ENCODE assay signal across 14 cellular contexts in genomic region chr12:99600388-99600787, GRCh38. TPM values are rescaled to one million over a fixed set of nuclear protein-coding genes. Genes with fewer than 3 reads are reported as not detected.
DNase-seq lines count a peak whose midpoint lies in the region; ATAC-seq and TF ChIP-seq lines count a peak whose summit lies in the region.
"Had no signal": no experiment of that assay in that cellular context is flagged by ENCODE, and none has a peak within 500 bp of the region (broad histone marks: within the 10 kb centered on the region; RNA-seq: fewer than 3 reads in every experiment).

No MANE protein-coding gene starts in this region.

- in situ Hi-C loops in ACHN (cut with HindIII; ENCODE audit: low pct_ligation_motif_present, low pct_unique_long_range_greater_than_20kb, low sequenced_read_pairs): no loop called here

- no peaks in the 10 kb centered on the region for H3K4me1 ChIP-seq in upper lobe of right lung

- H3K4me3 Mint-ChIP-seq in immature natural killer cell: no peak overlapping the region
- H3K4me3 Mint-ChIP-seq: activated T-cell treated with anti-CD3 and anti-CD28 coated beads, Interleukin-2, amount 50 U/mL, for 72 hours; stimulated activated naive CD8-positive, alpha-beta T cell treated with anti-CD3 and anti-CD28 coated beads, Interleukin-15, Interleukin-2, amounts not matched to agents 100 ng/mL and 50 ng/mL, for 24 hours; T-helper 17 cell had no signal

- no peak overlapping the region for H3K27ac ChIP-seq in upper lobe of right lung

- H3K4me1 Mint-ChIP-seq in immature natural killer cell: no peaks in the 10 kb centered on the region
- H3K4me1 Mint-ChIP-seq: T-helper 17 cell had no signal

- no peaks in the 10 kb centered on the region for H3K9me3 ChIP-seq in upper lobe of right lung

- ATAC-seq in GM18868 (IDR thresholded peaks at IDR 0.05; ENCODE audit: unreplicated experiment) (peak; percentile 58), GM21737 (IDR thresholded peaks at IDR 0.05; ENCODE audit: unreplicated experiment) (peak; percentile 96), HG03520 (IDR thresholded peaks at IDR 0.05; ENCODE audit: unreplicated experiment) (peak; percentile 85), upper lobe of right lung (no peak), left ventricle myocardium superior (no peak)
- ATAC-seq: activated T-cell treated with anti-CD3 and anti-CD28 coated beads, Interleukin-2, amount 50 U/mL, for 72 hours; T-helper 17 cell had no signal

- H3K27me3 Mint-ChIP-seq in immature natural killer cell (ENCODE audit: low read depth in 3 of 3): no peaks in the 10 kb centered on the region
- H3K27me3 Mint-ChIP-seq: stimulated activated naive CD8-positive, alpha-beta T cell treated with anti-CD3 and anti-CD28 coated beads, Interleukin-15, Interleukin-2, amounts not matched to agents 100 ng/mL and 50 ng/mL, for 24 hours; T-helper 17 cell had no signal

- no peak overlapping the region for H3K27ac Mint-ChIP-seq in immature natural killer cell
- H3K27ac Mint-ChIP-seq: activated T-cell treated with anti-CD3 and anti-CD28 coated beads, Interleukin-2, amount 50 U/mL, for 72 hours; stimulated activated naive CD8-positive, alpha-beta T cell treated with anti-CD3 and anti-CD28 coated beads, Interleukin-15, Interleukin-2, amounts not matched to agents 100 ng/mL and 50 ng/mL, for 24 hours; T-helper 17 cell had no signal

- H3K4me3 ChIP-seq in upper lobe of right lung: no peak overlapping the region

- DNase-seq in cerebellum (ENCODE audit: low spot score) (peak; percentile 4), ACHN (no peak), upper lobe of right lung (no peak), left ventricle myocardium superior (no peak), immature natural killer cell (no peak)
- DNase-seq: activated T-cell treated with anti-CD3 and anti-CD28 coated beads, Interleukin-2, amount 50 U/mL, for 72 hours; DMS79 treated with DMSO at 0.1 percent for 48 hours; NCI-H1436; T-helper 17 cell had no signal

- intact Hi-C loops in upper lobe of right lung (cut with DNase I) (no loop called here), left ventricle myocardium superior (cut with micrococcal nuclease) (no loop called here)

- H3K36me3 ChIP-seq in upper lobe of right lung: no peaks in the 10 kb centered on the region

- no peak for TF ChIP-seq CTCF in upper lobe of right lung (IDR thresholded peaks at IDR 0.05)

- H3K36me3 Mint-ChIP-seq in immature natural killer cell: no peaks in the 10 kb centered on the region

- no peaks in the 10 kb centered on the region for H3K27me3 ChIP-seq in upper lobe of right lung

- peaks cover 6 to 34% (median 9%) of the 10 kb centered on the region in 6 donors for H3K9me3 Mint-ChIP-seq in immature natural killer cell
- H3K9me3 Mint-ChIP-seq: stimulated activated naive CD8-positive, alpha-beta T cell treated with anti-CD3 and anti-CD28 coated beads, Interleukin-15, Interleukin-2, amounts not matched to agents 100 ng/mL and 50 ng/mL, for 24 hours had no signal

RNA-seq across cellular contexts. Expression of gene GARIN6, which starts 47.2 kb away (rescaled TPM):
- total RNA-seq in cerebellum (not detected), upper lobe of right lung (not detected), left ventricle myocardium superior (not detected)
- not detected for polyA plus RNA-seq in immature natural killer cell
- total RNA-seq: activated T-cell treated with anti-CD3 and anti-CD28 coated beads, Interleukin-2, amount 50 U/mL, for 72 hours; mononuclear cell; T-helper 17 cell had no signal

Comparison
In these comparisons a context has a peak if more than half of its experiments do, and no peak if none do; other contexts are left out.
1. ATAC-seq: peak in GM18868 (single experiment), GM21737 (single experiment) and HG03520 (single experiment); none in upper lobe of right lung (single experiment) and left ventricle myocardium superior (single experiment).